8 cellular contexts compared by ENCODE assay signal in the genomic region with DNA sequence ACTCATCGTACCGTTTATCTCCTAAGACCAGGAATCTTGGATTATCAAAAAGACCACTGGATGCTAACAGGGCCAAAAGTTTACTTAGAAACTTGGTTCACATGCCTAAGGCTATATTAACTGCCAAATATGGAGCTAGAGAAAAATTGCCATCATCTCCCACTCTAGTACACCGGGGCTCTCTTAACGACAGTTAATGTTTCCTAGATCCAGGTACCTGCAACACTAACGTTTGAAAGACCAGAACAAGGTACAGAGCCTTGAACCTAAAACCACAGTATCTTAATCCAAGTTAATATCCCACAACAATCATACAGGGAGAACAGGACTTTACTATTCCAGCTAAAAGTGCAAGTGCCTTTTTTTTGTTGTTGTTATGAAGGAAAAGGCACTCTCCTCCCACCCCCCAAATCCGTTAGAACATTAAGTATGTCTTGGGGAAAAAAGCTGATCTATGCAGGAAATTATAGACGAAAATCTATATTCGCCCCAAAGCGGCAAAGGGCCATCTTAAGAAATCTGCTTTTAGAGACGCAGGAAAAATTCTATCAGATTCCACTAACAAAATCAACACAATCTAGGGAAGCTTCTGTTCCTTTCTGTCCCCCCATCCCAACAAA. TPM values are rescaled to one million over a fixed set of nuclear protein-coding genes. Genes with fewer than 3 reads are reported as not detected.
DNase-seq lines count a peak whose midpoint lies in the region; ATAC-seq and TF ChIP-seq lines count a peak whose summit lies in the region.

No MANE protein-coding gene starts in this region.

- H3K4me1 Mint-ChIP-seq in CD4-positive, alpha-beta memory T cell = peaks cover 41 to 75% (median 54%) of the 10 kb centered on the region in 4 donors
- peaks cover 38% of the 10 kb centered on the region for H3K4me1 Mint-ChIP-seq in neural progenitor cell

- H3K36me3 Mint-ChIP-seq in CD4-positive, alpha-beta memory T cell = peaks cover 0 to 32% of the 10 kb centered on the region in 2 donors
- peaks cover 5% of the 10 kb centered on the region for H3K36me3 Mint-ChIP-seq in neural progenitor cell

- no peaks in the 10 kb centered on the region for H3K36me3 ChIP-seq in CD4-positive, alpha-beta memory T cell (ENCODE audit: insufficient read depth, low read length)
- H3K36me3 ChIP-seq in effector memory CD4-positive, alpha-beta T cell (ENCODE audit: control insufficient read depth, insufficient read depth, low read length) = peaks cover 6% of the 10 kb centered on the region
- no peaks in the 10 kb centered on the region for H3K36me3 ChIP-seq in neural progenitor cell

- peaks cover 28% of the 10 kb centered on the region for H3F3A ChIP-seq in neural progenitor cell (ENCODE audit: low read depth)

- H3K27me3 ChIP-seq in CD4-positive, alpha-beta memory T cell (ENCODE audit: insufficient read depth, low read length) = no peaks in the 10 kb centered on the region
- no peaks in the 10 kb centered on the region for H3K27me3 ChIP-seq in effector memory CD4-positive, alpha-beta T cell (replicated peaks; ENCODE audit: control insufficient read depth, insufficient read depth, low read length, poor library complexity, severe bottlenecking)
- H3K27me3 ChIP-seq in neural progenitor cell = no peaks in the 10 kb centered on the region

- CTCF ChIA-PET in CD4-positive, alpha-beta memory T cell (lab: Charles Lee; ENCODE audit: partially characterized antibody) = interaction anchor here (1.3 to 7.2 kb wide), 4 partner anchors 17 to 77 kb away, joined by 3 to 68 read pairs (median 7); a partner anchor contains a TSS

- H2AFZ ChIP-seq in neural progenitor cell (replicated peaks) = no peak overlapping the region

- peak overlapping the region; percentile 88 to 99 (median 98) for H3K4me3 Mint-ChIP-seq in CD4-positive, alpha-beta memory T cell
- peak overlapping the region; percentile 98 for H3K4me3 Mint-ChIP-seq in neural progenitor cell

- ATAC-seq in GM18502 (IDR thresholded peaks at IDR 0.05; ENCODE audit: poor library complexity, unreplicated experiment) = no peak

- no peaks in the 10 kb centered on the region for H3K9me3 Mint-ChIP-seq in CD4-positive, alpha-beta memory T cell
- no peaks in the 10 kb centered on the region for H3K9me3 Mint-ChIP-seq in neural progenitor cell

- intact Hi-C loops in CD4-positive, alpha-beta memory T cell (cut with micrococcal nuclease) = loop anchor here (1.0 to 10.0 kb wide), 3 partner anchors 11 to 1227 kb away; a partner anchor contains a TSS

- peak overlapping the region; percentile 90 to 97 for H3K4me3 ChIP-seq in CD4-positive, alpha-beta memory T cell (ENCODE audit: low read length in 2 of 2)
- peak overlapping the region; percentile 94 for H3K4me3 ChIP-seq in NB4 (ENCODE audit: low read depth, low read length)
- H3K4me3 ChIP-seq in effector memory CD4-positive, alpha-beta T cell (ENCODE audit: insufficient read depth, low read depth, low read length, poor library complexity, severe bottlenecking) = peak overlapping the region; percentile 100
- H3K4me3 ChIP-seq in neural progenitor cell = peak overlapping the region; percentile 90

- no peak for TF ChIP-seq CTCF in NB4 (IDR thresholded peaks at IDR 0.05; ENCODE audit: low read depth, low read length)
- TF ChIP-seq CTCF in neural progenitor cell (IDR thresholded peaks at IDR 0.05) = no peak

- H3K4me1 ChIP-seq in CD4-positive, alpha-beta memory T cell (ENCODE audit: insufficient read depth, low read length) = peaks cover 59% of the 10 kb centered on the region
- H3K4me1 ChIP-seq in effector memory CD4-positive, alpha-beta T cell (ENCODE audit: control insufficient read depth, insufficient read depth, low read length, poor library complexity, severe bottlenecking) = peaks cover 24% of the 10 kb centered on the region
- H3K4me1 ChIP-seq in neural progenitor cell = peaks cover 38% of the 10 kb centered on the region

- peaks cover 80% of the 10 kb centered on the region for H3K79me2 ChIP-seq in neural progenitor cell (ENCODE audit: low read depth)

- peak overlapping the region; percentile 97 for H3K27ac ChIP-seq in CD4-positive, alpha-beta memory T cell (ENCODE audit: low read depth, low read length)
- H3K27ac ChIP-seq in effector memory CD4-positive, alpha-beta T cell (ENCODE audit: insufficient read depth, low read length, poor library complexity, severe bottlenecking) = peak overlapping the region; percentile 99
- peak overlapping the region; percentile 98 for H3K27ac ChIP-seq in neural progenitor cell

- POLR2A ChIA-PET in CD4-positive, alpha-beta memory T cell (lab: Charles Lee; ENCODE audit: partially characterized antibody) = interaction anchor here (1.2 to 8.9 kb wide), 11 partner anchors 11 to 319 kb away, joined by 4 to 163 read pairs (median 10); a partner anchor contains a TSS

- H4K20me1 ChIP-seq in neural progenitor cell (ENCODE audit: low read depth) = peaks cover 62% of the 10 kb centered on the region

- H3K27me3 Mint-ChIP-seq in CD4-positive, alpha-beta memory T cell = no peaks in the 10 kb centered on the region
- H3K27me3 Mint-ChIP-seq in neural progenitor cell (ENCODE audit: insufficient read depth, low read depth) = peaks cover 3% of the 10 kb centered on the region

- DNase-seq in CD4-positive, alpha-beta memory T cell = no peak
- DNase-seq in NB4 (ENCODE audit: low read depth) (no peak), neural progenitor cell (ENCODE audit: low spot score) (no peak), NCI-H526 treated with DMSO at 0.1 percent for 48 hours (lab: John Stamatoyannopoulos, UW) (no peak), SIG-M5 (lab: John Stamatoyannopoulos, UW) (no peak), GF-D8 (lab: John Stamatoyannopoulos, UW) (no peak)
- DNase-seq in effector memory CD4-positive, alpha-beta T cell = no peak

- H3K9ac ChIP-seq in neural progenitor cell = peak overlapping the region; percentile 88

- peak overlapping the region; percentile 93 for H3K4me2 ChIP-seq in neural progenitor cell

- no peak for TF ChIP-seq POLR2A in NB4 (IDR thresholded peaks at IDR 0.05; ENCODE audit: extremely low read depth, insufficient read length)

- H3K9me3 ChIP-seq in CD4-positive, alpha-beta memory T cell (ENCODE audit: control insufficient read depth in 1 of 2, low read length in 2 of 2) = no peaks in the 10 kb centered on the region
- H3K9me3 ChIP-seq in effector memory CD4-positive, alpha-beta T cell (ENCODE audit: control insufficient read depth, low read length) = no peaks in the 10 kb centered on the region
- H3K9me3 ChIP-seq in neural progenitor cell (ENCODE audit: low read depth) = no peaks in the 10 kb centered on the region

- peak overlapping the region; percentile 97 to 100 (median 98) for H3K27ac Mint-ChIP-seq in CD4-positive, alpha-beta memory T cell
- peak overlapping the region; percentile 96 for H3K27ac Mint-ChIP-seq in neural progenitor cell

RNA-seq across cellular contexts. Expression of a gene that starts 1.3 kb away (rescaled TPM):
- 100 to 1,000 TPM; 150 to 165 TPM for total RNA-seq in CD4-positive, alpha-beta memory T cell
- 100 to 1,000 TPM; 118 to 125 TPM for polyA plus RNA-seq in CD4-positive, alpha-beta memory T cell
- 218 and 241 TPM in 2 replicates for total RNA-seq in neural progenitor cell (ENCODE audit: low replicate concordance)

RNA-seq across cellular contexts. Expression of a gene that starts 41.6 kb away (rescaled TPM):
- total RNA-seq in CD4-positive, alpha-beta memory T cell = under 1 TPM; 0.35 to 0.39 TPM
- under 1 TPM; 0.32 to 0.37 TPM for polyA plus RNA-seq in CD4-positive, alpha-beta memory T cell
- 1.2 and 2.9 TPM in 2 replicates for total RNA-seq in neural progenitor cell (ENCODE audit: low replicate concordance)

RNA-seq across cellular contexts. Expression of a gene that starts 52.5 kb away (rescaled TPM):
- total RNA-seq in CD4-positive, alpha-beta memory T cell = 10 to 100 TPM; 48.6 to 49.4 TPM
- polyA plus RNA-seq in CD4-positive, alpha-beta memory T cell = 10 to 100 TPM; 31.9 to 35.4 TPM
- 80.4 and 114 TPM in 2 replicates for total RNA-seq in neural progenitor cell (ENCODE audit: low replicate concordance)
